Comparison of ENCODE assay signal across 7 cellular contexts in genomic region chr9:129026442-129027223, GRCh38. TPM values are rescaled to one million over a fixed set of nuclear protein-coding genes. Genes with fewer than 3 reads are reported as not detected.
DNase-seq lines count a peak whose midpoint lies in the region; ATAC-seq, FAIRE-seq and TF ChIP-seq lines count a peak whose summit lies in the region.

No MANE protein-coding gene starts in this region.

- H3K9ac ChIP-seq in colonic mucosa (ENCODE audit: low read depth in 2 of 2, low read length in 2 of 2): peak overlapping the region; percentile 91 to 93

- TF ChIP-seq CTCF in colonic mucosa (IDR thresholded peaks at IDR 0.05) (no peak), brain microvascular endothelial cell (IDR thresholded peaks at IDR 0.05; ENCODE audit: low read depth, low read length, missing control alignments) (no peak)

- peak; percentile 25 for DNase-seq in EL
- DNase-seq in NCI-H460 (ENCODE audit: extremely low read depth, low read depth): peak; percentile 45
- peak; percentile 64 for DNase-seq in colonic mucosa
- peak; percentile 44 for DNase-seq in myocyte (ENCODE audit: low read depth)
- no peak for DNase-seq in brain microvascular endothelial cell
- DNase-seq in GM12891 (ENCODE audit: insufficient read length, low spot score): no peak

- no peak for TF ChIP-seq POLR2A in GM12891 (IDR thresholded peaks at IDR 0.05; ENCODE audit: low read depth, low read length)

- intact Hi-C loops in colonic mucosa (cut with DNase I): no loop called here

- no peaks in the 10 kb centered on the region for H3K9me3 ChIP-seq in colonic mucosa

- peaks cover 10% of the 10 kb centered on the region for H3K4me1 ChIP-seq in colonic mucosa

- H3K4me3 ChIP-seq in colonic mucosa (peak overlapping the region; percentile 93), brain microvascular endothelial cell (ENCODE audit: low read depth, low read length) (no peak overlapping the region)

- H3K36me3 ChIP-seq in colonic mucosa (no peaks in the 10 kb centered on the region), brain microvascular endothelial cell (replicated peaks) (no peaks in the 10 kb centered on the region)

- no peak for ATAC-seq in GM21390 (IDR thresholded peaks at IDR 0.05; ENCODE audit: unreplicated experiment)

- FAIRE-seq in GM12891 (lab: Jason Lieb, UNC): no peak

- no peaks in the 10 kb centered on the region for H3K27me3 ChIP-seq in colonic mucosa
- no peaks in the 10 kb centered on the region for H3K27me3 ChIP-seq in brain microvascular endothelial cell (replicated peaks)

- in situ Hi-C loops in brain microvascular endothelial cell (cut with HindIII; ENCODE audit: low pct_ligation_motif_present, low sequenced_read_pairs): no loop called here

- H3K27ac ChIP-seq in colonic mucosa (peak overlapping the region; percentile 84), brain microvascular endothelial cell (no peak overlapping the region)

TF ChIP-seq in GM12891, 5 proteins besides CTCF, POLR2A, EP300 and RAD21:
- no peak for TF ChIP-seq SPI1 (IDR thresholded peaks at IDR 0.05; ENCODE audit: low read depth, low read length)
- TF ChIP-seq PAX5 (IDR thresholded peaks at IDR 0.05; ENCODE audit: insufficient read depth, low read length, severe bottlenecking): no peak
- no peak for TF ChIP-seq POLR2AphosphoS5 (IDR thresholded peaks at IDR 0.05; ENCODE audit: low read depth, low read length)
- no peak for TF ChIP-seq POU2F2 (IDR thresholded peaks at IDR 0.05; ENCODE audit: low read depth, low read length)
- no peak for TF ChIP-seq TAF1 (IDR thresholded peaks at IDR 0.05; ENCODE audit: low read depth, low read length)
TF ChIP-seq in GM12891: peak in this region for 0.

RNA-seq across cellular contexts. Expression of gene SH3GLB2, which starts 1.5 kb away (rescaled TPM):
- 26.9 and 28.9 TPM in 2 replicates for total RNA-seq in NCI-H460 (2014; rRNA removed; shearing (Covaris generic))
- polyA plus RNA-seq in NCI-H460 (2014; cell fraction: nucleus; rRNA removed): 323 and 416 TPM in 2 replicates
- 100 to 1,000 TPM; 109 to 110 TPM for total RNA-seq in colonic mucosa
- total RNA-seq in myocyte: 119 and 154 TPM in 2 replicates
- 74.1 TPM for polyA plus RNA-seq in myocyte (2012)
- 20.6 TPM for polyA plus RNA-seq in GM12891 (2012; ENCODE audit: low read depth, missing spikeins)

RNA-seq across cellular contexts. Expression of gene MIGA2, which starts 9.8 kb away (rescaled TPM):
- 10.2 and 15.6 TPM in 2 replicates for total RNA-seq in NCI-H460 (2014; rRNA removed; shearing (Covaris generic))
- 87.2 and 95.3 TPM in 2 replicates for polyA plus RNA-seq in NCI-H460 (2014; cell fraction: nucleus; rRNA removed)
- total RNA-seq in colonic mucosa (10 to 100 TPM; 47.4 to 74.8 TPM), myocyte (36.2 and 37.9 TPM in 2 replicates)
- 13.2 TPM for polyA plus RNA-seq in myocyte (2012)
- polyA plus RNA-seq in GM12891 (2012; ENCODE audit: low read depth, missing spikeins): 11.9 TPM

RNA-seq across cellular contexts. Expression of gene DOLPP1, which starts 54.3 kb away (rescaled TPM):
- 13.4 and 17.1 TPM in 2 replicates for total RNA-seq in NCI-H460 (2014; rRNA removed; shearing (Covaris generic))
- polyA plus RNA-seq in NCI-H460 (2014; cell fraction: nucleus; rRNA removed): 28.6 and 42.7 TPM in 2 replicates
- total RNA-seq in colonic mucosa: 10 to 100 TPM; 33.9 to 37.3 TPM
- total RNA-seq in myocyte: 11.2 and 11.6 TPM in 2 replicates
- polyA plus RNA-seq in myocyte (2012): 12.3 TPM
- polyA plus RNA-seq in GM12891 (2012; ENCODE audit: low read depth, missing spikeins): 6.5 TPM

Comparison
In these comparisons a context has a peak if more than half of its experiments do, and no peak if none do; other contexts are left out.
1. DNase-seq: peak in EL (single experiment), NCI-H460 (single experiment), colonic mucosa (single experiment) and myocyte (single experiment); none in brain microvascular endothelial cell (single experiment) and GM12891 (single experiment).